In the genomic region with DNA sequence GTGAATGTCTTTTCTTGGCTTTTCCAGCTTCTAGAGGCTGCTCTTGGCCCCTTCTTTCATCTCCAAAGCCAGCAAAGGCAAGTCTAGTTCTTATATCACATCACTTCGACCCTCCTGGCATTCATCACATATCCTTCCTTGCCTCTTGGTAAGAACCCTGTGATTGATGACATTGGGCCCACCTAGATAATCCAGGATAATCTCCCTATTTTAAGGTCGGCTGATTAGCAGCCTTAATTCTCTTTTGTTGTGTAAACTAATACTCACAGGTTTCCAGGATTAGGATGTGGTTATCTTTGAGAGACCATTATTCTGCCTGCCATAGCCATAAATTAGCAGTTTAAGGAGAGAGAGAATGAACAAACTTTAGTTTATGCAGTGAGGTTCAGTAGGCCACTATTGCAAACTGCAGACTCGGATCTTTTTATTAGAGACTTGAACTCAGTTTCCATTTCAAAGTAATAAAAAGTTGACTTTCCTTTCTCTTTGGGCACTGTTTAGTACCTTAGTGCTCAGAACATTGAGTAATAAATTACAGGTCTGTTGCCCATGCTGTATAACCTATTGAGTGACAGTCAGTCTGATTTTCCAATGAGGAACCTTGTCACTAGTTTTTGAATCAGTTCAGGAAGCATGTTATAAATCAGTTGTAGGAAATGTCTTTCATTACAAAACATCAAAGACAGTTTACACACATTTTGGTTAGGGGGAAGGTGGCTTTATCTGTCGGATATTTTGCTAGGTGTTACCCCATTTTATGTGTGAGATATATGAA, we compare ENCODE assay signal across 11 cellular contexts. TPM values are rescaled to one million over a fixed set of nuclear protein-coding genes. Genes with fewer than 3 reads are reported as not detected.
DNase-seq lines count a peak whose midpoint lies in the region; ATAC-seq and TF ChIP-seq lines count a peak whose summit lies in the region.
"Had no signal": no experiment of that assay in that cellular context is flagged by ENCODE, and none has a peak within 500 bp of the region (broad histone marks: within the 10 kb centered on the region; RNA-seq: fewer than 3 reads in every experiment).

No MANE protein-coding gene starts in this region.

- H3K9me3 Mint-ChIP-seq in endodermal cell: no peaks in the 10 kb centered on the region

- H3K79me2 ChIP-seq in OCI-LY1 (ENCODE audit: insufficient read depth, low read length): peaks cover 92% of the 10 kb centered on the region

- WGBS in endodermal cell (ENCODE audit: insufficient coverage in 1 of 2, insufficient read length in 1 of 2), 2 experiments: 45 to 66% methylated on average over 3 to 4 of the region's 4 CpGs
- 24 to 27% methylated on average over 4 of the region's 4 CpGs for WGBS in sigmoid colon, 2 donors

- H3K9ac ChIP-seq in OCI-LY1 (ENCODE audit: low read length): no peak overlapping the region; the same call in 1 of the 2 replicates
- no peak overlapping the region for H3K9ac ChIP-seq in endodermal cell (ENCODE audit: extremely low read depth, low read length, poor library complexity, severe bottlenecking)

- peaks cover 65% of the 10 kb centered on the region for H3K36me3 ChIP-seq in OCI-LY1 (ENCODE audit: insufficient read depth, low read length)
- H3K36me3 ChIP-seq in endodermal cell (ENCODE audit: control insufficient read depth, insufficient read depth, low read length): no peaks in the 10 kb centered on the region
- no peaks in the 10 kb centered on the region for H3K36me3 ChIP-seq in sigmoid colon

- H3K4me1 ChIP-seq in OCI-LY1 (ENCODE audit: insufficient read depth, low read length, severe bottlenecking) (peaks cover 64% of the 10 kb centered on the region), endodermal cell (ENCODE audit: control insufficient read depth, insufficient read depth, low read length) (no peaks in the 10 kb centered on the region), sigmoid colon (peaks cover 0 to 86% (median 82%) of the 10 kb centered on the region in 4 donors)

- no peak overlapping the region for H3K27ac ChIP-seq in OCI-LY1 (ENCODE audit: low read depth, low read length, poor library complexity, severe bottlenecking)
- H3K27ac ChIP-seq in endodermal cell (ENCODE audit: low read depth, low read length): no peak overlapping the region
- peak overlapping the region; percentile 32 to 96 (median 94) for H3K27ac ChIP-seq in sigmoid colon
- no peak overlapping the region for H3K27ac ChIP-seq in caudate nucleus (ENCODE audit: low read depth, low read length)

- TF ChIP-seq CTCF in GM12864 (IDR thresholded peaks at IDR 0.05; ENCODE audit: low read depth, low read length, missing control alignments): no peak
- TF ChIP-seq CTCF in OCI-LY1 (IDR thresholded peaks at IDR 0.05; ENCODE audit: low read length): no peak
- TF ChIP-seq CTCF in endodermal cell (conservative IDR thresholded peaks at IDR 0.05): no peak
- no peak for TF ChIP-seq CTCF in sigmoid colon (IDR thresholded peaks at IDR 0.05)

- no peaks in the 10 kb centered on the region for H3F3A ChIP-seq in OCI-LY1 (ENCODE audit: insufficient read depth, low read length)

- TF ChIP-seq POLR2A in sigmoid colon (IDR thresholded peaks at IDR 0.05): no peak

- H3K27me3 ChIP-seq in OCI-LY1 (ENCODE audit: insufficient read depth, low read length) (no peaks in the 10 kb centered on the region), endodermal cell (ENCODE audit: control insufficient read depth, insufficient read depth, low read length, poor library complexity, severe bottlenecking) (peaks cover 55% of the 10 kb centered on the region), sigmoid colon (no peaks in the 10 kb centered on the region)

- peaks cover 14% of the 10 kb centered on the region for H3K36me3 Mint-ChIP-seq in endodermal cell (ENCODE audit: low read depth)

- peaks cover 7% of the 10 kb centered on the region; the same call in 1 of the 2 replicates for H4K20me1 ChIP-seq in OCI-LY1 (ENCODE audit: insufficient read depth, low read length)

- H3K4me2 ChIP-seq in OCI-LY1 (ENCODE audit: low read length): peak overlapping the region; percentile 94

- H3K4me1 Mint-ChIP-seq in endodermal cell: peaks cover 59% of the 10 kb centered on the region

- peaks cover 61% of the 10 kb centered on the region for H3K27me3 Mint-ChIP-seq in endodermal cell (ENCODE audit: insufficient read depth)

- H3K4me3 ChIP-seq in GM12864 (ENCODE audit: low read depth, low read length) (peak overlapping the region; percentile 32), OCI-LY1 (ENCODE audit: low read depth, low read length, poor library complexity, severe bottlenecking) (peak overlapping the region; percentile 84), endodermal cell (ENCODE audit: low read length) (no peak overlapping the region), sigmoid colon (no peak overlapping the region)

- ATAC-seq in SK-N-SH treated with all-trans-retinoic acid at 6 μM for 48 hours (no peak), HG03280 (IDR thresholded peaks at IDR 0.05; ENCODE audit: unreplicated experiment) (no peak)

- H3K27ac Mint-ChIP-seq in endodermal cell: no peak overlapping the region

- H3K9me3 ChIP-seq in OCI-LY1 (ENCODE audit: low read length) (no peaks in the 10 kb centered on the region), endodermal cell (ENCODE audit: control insufficient read depth, low read length) (no peaks in the 10 kb centered on the region), sigmoid colon (no peaks in the 10 kb centered on the region)

- intact Hi-C loops in sigmoid colon (cut with DNase I): no loop called here

- no peak for TF ChIP-seq EP300 in sigmoid colon (IDR thresholded peaks at IDR 0.05)

- H2AFZ ChIP-seq in OCI-LY1 (ENCODE audit: low read length): no peak overlapping the region

- DNase-seq in GM12864 (ENCODE audit: low read depth) (no peak), endodermal cell (no peak), sigmoid colon (no peak), caudate nucleus (lab: John Stamatoyannopoulos, UW) (no peak), ureter (ENCODE audit: low spot score) (no peak)
- DNase-seq: activated CD8-positive, alpha-beta memory T cell treated with anti-CD3 and anti-CD28 coated beads, Interleukin-2, amount 50 U/mL, for 4 hours; GOT3; occipital lobe had no signal

- H3K9me2 ChIP-seq in OCI-LY1 (ENCODE audit: low read depth, low read length): no peaks in the 10 kb centered on the region

- H3K4me3 Mint-ChIP-seq in endodermal cell: peak overlapping the region; percentile 87

TF ChIP-seq in SK-N-SH treated with all-trans-retinoic acid at 6 μM for 48 hours, 23 proteins besides CTCF, POLR2A, EP300 and RAD21:
- TF ChIP-seq PPARA (CRISPR knock-in tag; IDR thresholded peaks at IDR 0.05; ENCODE audit: borderline replicate concordance): no peak
- TF ChIP-seq ZC3H10 (CRISPR knock-in tag; IDR thresholded peaks at IDR 0.05): no peak
- TF ChIP-seq, protein P1, sequence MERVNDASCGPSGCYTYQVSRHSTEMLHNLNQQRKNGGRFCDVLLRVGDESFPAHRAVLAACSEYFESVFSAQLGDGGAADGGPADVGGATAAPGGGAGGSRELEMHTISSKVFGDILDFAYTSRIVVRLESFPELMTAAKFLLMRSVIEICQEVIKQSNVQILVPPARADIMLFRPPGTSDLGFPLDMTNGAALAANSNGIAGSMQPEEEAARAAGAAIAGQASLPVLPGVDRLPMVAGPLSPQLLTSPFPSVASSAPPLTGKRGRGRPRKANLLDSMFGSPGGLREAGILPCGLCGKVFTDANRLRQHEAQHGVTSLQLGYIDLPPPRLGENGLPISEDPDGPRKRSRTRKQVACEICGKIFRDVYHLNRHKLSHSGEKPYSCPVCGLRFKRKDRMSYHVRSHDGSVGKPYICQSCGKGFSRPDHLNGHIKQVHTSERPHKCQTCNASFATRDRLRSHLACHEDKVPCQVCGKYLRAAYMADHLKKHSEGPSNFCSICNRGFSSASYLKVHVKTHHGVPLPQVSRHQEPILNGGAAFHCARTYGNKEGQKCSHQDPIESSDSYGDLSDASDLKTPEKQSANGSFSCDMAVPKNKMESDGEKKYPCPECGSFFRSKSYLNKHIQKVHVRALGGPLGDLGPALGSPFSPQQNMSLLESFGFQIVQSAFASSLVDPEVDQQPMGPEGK (CRISPR knock-in tag; IDR thresholded peaks at IDR 0.05; ENCODE audit: borderline replicate concordance): no peak
- no peak for TF ChIP-seq ZNF70 (CRISPR knock-in tag; IDR thresholded peaks at IDR 0.05)
- no peak for TF ChIP-seq BACH2 (CRISPR knock-in tag; IDR thresholded peaks at IDR 0.05; ENCODE audit: borderline replicate concordance)
- TF ChIP-seq ZFP30 (CRISPR knock-in tag; IDR thresholded peaks at IDR 0.05): no peak
- TF ChIP-seq, protein P2, sequence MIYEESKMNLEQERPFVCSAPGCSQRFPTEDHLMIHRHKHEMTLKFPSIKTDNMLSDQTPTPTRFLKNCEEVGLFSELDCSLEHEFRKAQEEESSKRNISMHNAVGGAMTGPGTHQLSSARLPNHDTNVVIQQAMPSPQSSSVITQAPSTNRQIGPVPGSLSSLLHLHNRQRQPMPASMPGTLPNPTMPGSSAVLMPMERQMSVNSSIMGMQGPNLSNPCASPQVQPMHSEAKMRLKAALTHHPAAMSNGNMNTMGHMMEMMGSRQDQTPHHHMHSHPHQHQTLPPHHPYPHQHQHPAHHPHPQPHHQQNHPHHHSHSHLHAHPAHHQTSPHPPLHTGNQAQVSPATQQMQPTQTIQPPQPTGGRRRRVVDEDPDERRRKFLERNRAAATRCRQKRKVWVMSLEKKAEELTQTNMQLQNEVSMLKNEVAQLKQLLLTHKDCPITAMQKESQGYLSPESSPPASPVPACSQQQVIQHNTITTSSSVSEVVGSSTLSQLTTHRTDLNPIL (CRISPR knock-in tag; IDR thresholded peaks at IDR 0.05; ENCODE audit: low read depth): no peak
- TF ChIP-seq ISL1 (CRISPR knock-in tag; IDR thresholded peaks at IDR 0.05): no peak
- no peak for TF ChIP-seq SNAI2 (CRISPR knock-in tag; IDR thresholded peaks at IDR 0.05)
- no peak for TF ChIP-seq RARB (CRISPR knock-in tag; IDR thresholded peaks at IDR 0.05)
- no peak for TF ChIP-seq ESRRG (CRISPR knock-in tag; IDR thresholded peaks at IDR 0.05)

RNA-seq across cellular contexts. Expression of a gene that starts 4.5 kb away (rescaled TPM):
- total RNA-seq in endodermal cell: 100 to 1,000 TPM; 123 to 138 TPM
- 152 TPM for polyA plus RNA-seq in endodermal cell (2013, experiment 1 of 2)
- polyA plus RNA-seq in endodermal cell (2013, experiment 2 of 2): 145 TPM
- total RNA-seq in sigmoid colon: 100 to 1,000 TPM in 3 of 4 donors, 10 to 100 TPM in 1; 81.3 to 131 (median 115) TPM
- 100 to 1,000 TPM; 207 to 339 (median 246) TPM for polyA plus RNA-seq in sigmoid colon
- 137 TPM for total RNA-seq in ureter

RNA-seq across cellular contexts. Expression of a gene that starts 29.6 kb away (rescaled TPM):
- total RNA-seq in endodermal cell (10 to 100 TPM; 36.0 to 41.6 TPM), sigmoid colon (100 to 1,000 TPM in 2 of 4 donors, 10 to 100 TPM in 2; 88.5 to 132 (median 102) TPM), ureter (91.7 TPM)
- 21.7 TPM for polyA plus RNA-seq in endodermal cell (2013, experiment 1 of 2)
- 21.8 TPM for polyA plus RNA-seq in endodermal cell (2013, experiment 2 of 2)
- 10 to 100 TPM in 1 of 3 donors, 1 to 10 TPM in 2; 5.1 to 11.4 (median 7.2) TPM for polyA plus RNA-seq in sigmoid colon

Comparison
In these comparisons a context has a peak if more than half of its experiments do, and no peak if none do; other contexts are left out.
1. H3K4me3 ChIP-seq: peak in GM12864 (single experiment) and OCI-LY1 (single experiment); none in endodermal cell (single experiment) and sigmoid colon (0 of 4).
2. H3K27ac ChIP-seq: peak in sigmoid colon (4 of 4); none in OCI-LY1 (single experiment), endodermal cell (single experiment) and caudate nucleus (single experiment).